8 cellular contexts compared by ENCODE assay signal in the genomic region with DNA sequence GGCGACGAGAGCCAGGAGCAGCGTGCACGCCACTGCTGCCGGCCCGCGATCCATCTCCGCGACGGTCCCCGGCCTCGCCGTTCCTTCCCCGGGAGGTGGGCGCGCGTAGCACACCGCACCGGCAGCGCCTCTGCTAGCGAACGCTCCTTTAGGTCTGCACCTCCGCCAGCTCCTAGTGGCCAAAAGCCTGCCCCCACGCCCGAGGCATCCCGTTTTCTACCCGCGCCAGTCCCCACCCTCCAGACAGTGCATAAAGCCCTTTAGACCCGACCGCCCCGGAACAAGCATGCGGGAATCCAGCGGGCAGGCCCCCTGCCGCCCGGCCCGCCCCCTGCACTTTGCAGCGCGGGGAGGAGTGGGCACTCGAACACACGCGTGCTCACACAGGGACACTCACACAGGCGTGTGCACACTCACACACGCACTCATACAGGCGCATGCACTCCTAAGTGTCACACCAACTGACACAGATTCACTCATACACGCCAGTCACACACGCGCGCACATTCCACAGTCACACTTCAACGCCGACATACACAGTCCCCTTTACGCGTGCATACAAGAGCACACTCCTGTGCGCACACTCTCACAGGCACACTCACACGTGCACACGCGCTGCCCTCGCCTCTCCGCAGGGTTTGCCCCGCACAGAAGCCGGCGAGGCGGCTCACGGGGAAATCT. TPM values are rescaled to one million over a fixed set of nuclear protein-coding genes. Genes with fewer than 3 reads are reported as not detected.
A peak's percentile ranks its signal among the peaks of the same experiment; 100 is the strongest.
DNase-seq lines count a peak whose midpoint lies in the region.

TSS of gene LRP2 (minus strand) at position 189 of the 681 bp plus-strand sequence. CDS start at position 54, 135 bp downstream.

- H3K27ac ChIP-seq in GM23248 (no peak within 1 kb of the TSS), ectodermal cell (ENCODE audit: insufficient read depth, low read depth, low read length, poor library complexity, severe bottlenecking) (peak within 1 kb of the TSS; percentile 96), mesodermal cell (ENCODE audit: low read depth, low read length, severe bottlenecking) (no peak within 1 kb of the TSS), stomach smooth muscle (ENCODE audit: low read length) (no peak within 1 kb of the TSS)

- H3K36me3 ChIP-seq in GM23248 (ENCODE audit: low read depth) (no peaks in the 10 kb centered on the region), ectodermal cell (ENCODE audit: control insufficient read depth, insufficient read depth, low read length) (no peaks in the 10 kb centered on the region), mesodermal cell (ENCODE audit: control insufficient read depth, insufficient read depth, low read length) (no peaks in the 10 kb centered on the region), stomach smooth muscle (ENCODE audit: control insufficient read depth in 2 of 2, insufficient read depth in 2 of 2, low read length in 2 of 2) (no peaks in the 10 kb centered on the region)

- WGBS in GM23248 (ENCODE audit: low coverage in 1 of 2, low lambda C conversion rate in 2 of 2, missing lambda C conversion rate in 2 of 2), 2 experiments, result 2% methylated on average over 27 to 61 of the region's 63 CpGs
- WGBS in ectodermal cell, 2 experiments, result 1 to 2% methylated on average over 63 of the region's 63 CpGs
- 1 to 2% methylated on average over 42 to 57 of the region's 63 CpGs for WGBS in mesodermal cell (ENCODE audit: insufficient coverage in 2 of 2), 2 experiments

- H3K9ac ChIP-seq in GM23248 (no peak within 1 kb of the TSS), stomach smooth muscle (ENCODE audit: low read length in 2 of 2) (no peak within 1 kb of the TSS)

- H3K27me3 ChIP-seq in GM23248 (replicated peaks; ENCODE audit: insufficient read depth), result peaks cover 48% of the 10 kb centered on the region
- peaks cover 13% of the 10 kb centered on the region for H3K27me3 ChIP-seq in ectodermal cell (ENCODE audit: control insufficient read depth, insufficient read depth, low read length, poor library complexity, severe bottlenecking)
- peaks cover 28 to 46% of the 10 kb centered on the region in 2 donors for H3K27me3 ChIP-seq in stomach smooth muscle (ENCODE audit: control insufficient read depth in 1 of 2, insufficient read depth in 2 of 2, low read length in 2 of 2)

- in situ Hi-C loops in GM23248 (cut with MboI), result no loop called here

- peak within 1 kb of the TSS; percentile 26; the same call in 1 of the 2 replicates for H2AFZ ChIP-seq in GM23248

- no peaks in the 10 kb centered on the region for H3K79me2 ChIP-seq in GM23248 (ENCODE audit: insufficient read depth)

- no peaks in the 10 kb centered on the region for H3K9me3 ChIP-seq in GM23248 (ENCODE audit: low read depth)
- no peaks in the 10 kb centered on the region for H3K9me3 ChIP-seq in ectodermal cell (ENCODE audit: control insufficient read depth, low read length)
- no peaks in the 10 kb centered on the region for H3K9me3 ChIP-seq in mesodermal cell (ENCODE audit: control insufficient read depth, low read length)
- H3K9me3 ChIP-seq in stomach smooth muscle (ENCODE audit: control insufficient read depth in 2 of 2, low read length in 2 of 2), result no peaks in the 10 kb centered on the region

- H3K4me1 ChIP-seq in GM23248 (ENCODE audit: insufficient read depth), result peaks cover 3% of the 10 kb centered on the region; the same call in 1 of the 2 replicates
- H3K4me1 ChIP-seq in ectodermal cell (ENCODE audit: control insufficient read depth, insufficient read depth, low read length), result peaks cover 31% of the 10 kb centered on the region
- peaks cover 20% of the 10 kb centered on the region for H3K4me1 ChIP-seq in mesodermal cell (ENCODE audit: control insufficient read depth, insufficient read depth, low read length, poor library complexity, severe bottlenecking)
- H3K4me1 ChIP-seq in stomach smooth muscle (ENCODE audit: control insufficient read depth, insufficient read depth, low read length), result peaks cover 35% of the 10 kb centered on the region

- H3K9me2 ChIP-seq in GM23248 (ENCODE audit: insufficient read depth), result no peaks in the 10 kb centered on the region

- H3F3A ChIP-seq in GM23248 (ENCODE audit: insufficient read depth), result no peaks in the 10 kb centered on the region

- H3K4me2 ChIP-seq in GM23248 (ENCODE audit: unreplicated experiment), result peak within 1 kb of the TSS; percentile 68

- DNase-seq in GM23248 (peak; percentile 19), T-helper 2 cell (peak in 3 of 5 experiments; percentile 1 to 31 (median 20)), NCI-H446 treated with DMSO at 0.1 percent for 48 hours (lab: John Stamatoyannopoulos, UW) (no peak), NCI-H2171 treated with DMSO at 0.1 percent for 48 hours (lab: John Stamatoyannopoulos, UW) (no peak), RPMI8226 (no peak)

- peak within 1 kb of the TSS; percentile 46 for H3K4me3 ChIP-seq in GM23248
- H3K4me3 ChIP-seq in ectodermal cell (ENCODE audit: insufficient read depth, low read depth, low read length), result peak within 1 kb of the TSS; percentile 72
- H3K4me3 ChIP-seq in mesodermal cell (ENCODE audit: extremely low read depth, insufficient read depth, low read length, poor library complexity, severe bottlenecking), result peak within 1 kb of the TSS; percentile 44
- H3K4me3 ChIP-seq in stomach smooth muscle (ENCODE audit: low read length in 2 of 2), result peak within 1 kb of the TSS; percentile 77 to 78

- H4K20me1 ChIP-seq in GM23248 (ENCODE audit: insufficient read depth), result no peaks in the 10 kb centered on the region

RNA-seq across cellular contexts. Expression of gene LRP2, which starts in this region (rescaled TPM):
- not detected in 2 replicates for total RNA-seq in GM23248 (2014; rRNA removed; shearing (Covaris generic))
- not detected in 2 replicates for polyA plus RNA-seq in GM23248 (2016; fragmentation: Nextera tagmentation; extraction: Ambion mirVana)
- polyA plus RNA-seq in ectodermal cell (2013, experiment 1 of 4), result 77.9 TPM
- 108 TPM for polyA plus RNA-seq in ectodermal cell (2013, experiment 2 of 4)
- polyA plus RNA-seq in ectodermal cell (2013, experiment 3 of 4), result 69.1 TPM
- polyA plus RNA-seq in ectodermal cell (2013, experiment 4 of 4), result 82.8 TPM
- 2.7 TPM for polyA plus RNA-seq in mesodermal cell (2013, experiment 1 of 2)
- 2.8 TPM for polyA plus RNA-seq in mesodermal cell (2013, experiment 2 of 2)

Comparison
In these comparisons a context has a peak if more than half of its experiments do, and no peak if none do; other contexts are left out.
1. Peak in DNase-seq, H3K4me3 ChIP-seq and H3K4me2 ChIP-seq in GM23248; RNA of the gene not detected or under 1 TPM.
2. DNase-seq: peak in T-helper 2 cell (3 of 5); none in NCI-H446 treated with DMSO at 0.1 percent for 48 hours (single experiment), NCI-H2171 treated with DMSO at 0.1 percent for 48 hours (single experiment) and RPMI8226 (single experiment).
3. Peak in every context shown above with its lines, with median percentiles within 50 percentile points of each other: H3K4me3 ChIP-seq.